Comparison of ENCODE assay signal across 8 cellular contexts in genomic region chr14:90827919-90828610, GRCh38. TPM values are rescaled to one million over a fixed set of nuclear protein-coding genes. Genes with fewer than 3 reads are reported as not detected.
DNase-seq lines count a peak whose midpoint lies in the region; ATAC-seq and TF ChIP-seq lines count a peak whose summit lies in the region.

No MANE protein-coding gene starts in this region.

- H3K27ac ChIP-seq in left lung = peak overlapping the region; percentile 85 to 94

- peaks cover 22% of the 10 kb centered on the region for H3K9me3 Mint-ChIP-seq in dendritic cell treated with granulocyte-macrophage colony-stimulating factor and Interleukin-4, amounts not matched to agents 40 ng/mL and 50 ng/mL, for 4 days

- peaks cover 19% of the 10 kb centered on the region for H3K27me3 Mint-ChIP-seq in dendritic cell treated with granulocyte-macrophage colony-stimulating factor and Interleukin-4, amounts not matched to agents 40 ng/mL and 50 ng/mL, for 4 days

- intact Hi-C loops in dendritic cell treated with granulocyte-macrophage colony-stimulating factor and Interleukin-4, amounts not matched to agents 40 ng/mL and 50 ng/mL, for 4 days (cut with micrococcal nuclease) = loop anchor here (5.0 kb wide), 1 partner anchor 71 kb away; no protein-coding TSS in a partner anchor
- intact Hi-C loops in left lung (cut with DNase I) = no loop called here

- peaks cover 0 to 20% of the 10 kb centered on the region in 2 donors for H3K9me3 ChIP-seq in left lung

- no peaks in the 10 kb centered on the region for H3K27me3 ChIP-seq in left lung

- ATAC-seq in HG03439 (IDR thresholded peaks at IDR 0.05; ENCODE audit: unreplicated experiment) (peak; percentile 95), left lung (peak; percentile 100)

- H3K4me1 Mint-ChIP-seq in dendritic cell treated with granulocyte-macrophage colony-stimulating factor and Interleukin-4, amounts not matched to agents 40 ng/mL and 50 ng/mL, for 4 days (ENCODE audit: low read depth) = peaks cover 28% of the 10 kb centered on the region

- peak; percentile 99 for DNase-seq in AG20443 (ENCODE audit: low spot score)
- peak; percentile 84 for DNase-seq in GM19240 (ENCODE audit: insufficient read length, low spot score)
- peak; percentile 91 for DNase-seq in NCI-H510A treated with DMSO at 0.1 percent for 48 hours (lab: John Stamatoyannopoulos, UW)
- peak; percentile 85 to 86 for DNase-seq in activated CD4-positive, alpha-beta T cell treated with anti-CD3 and anti-CD28 coated beads, Interleukin-2, amount 50 U/mL, for 4 hours
- peak; percentile 94 to 97 for DNase-seq in left lung
- peak; percentile 90 to 92 for DNase-seq in stimulated activated CD4-positive, alpha-beta T cell treated with anti-CD3 and anti-CD28 coated beads, Interleukin-2, amount 100 ng/mL, for 24 hours

- H3K4me3 ChIP-seq in left lung = peak overlapping the region; percentile 16 to 30

- peaks cover 3 to 19% of the 10 kb centered on the region in 2 donors for H3K4me1 ChIP-seq in left lung

- H3K27ac Mint-ChIP-seq in dendritic cell treated with granulocyte-macrophage colony-stimulating factor and Interleukin-4, amounts not matched to agents 40 ng/mL and 50 ng/mL, for 4 days = peak overlapping the region; percentile 95

- peak overlapping the region; percentile 63 for H3K4me3 Mint-ChIP-seq in dendritic cell treated with granulocyte-macrophage colony-stimulating factor and Interleukin-4, amounts not matched to agents 40 ng/mL and 50 ng/mL, for 4 days

- TF ChIP-seq CTCF in left lung (IDR thresholded peaks at IDR 0.05) = no peak

- H3K36me3 Mint-ChIP-seq in dendritic cell treated with granulocyte-macrophage colony-stimulating factor and Interleukin-4, amounts not matched to agents 40 ng/mL and 50 ng/mL, for 4 days (ENCODE audit: low read depth) = peaks cover 6% of the 10 kb centered on the region

- H3K36me3 ChIP-seq in left lung = no peaks in the 10 kb centered on the region

RNA-seq across cellular contexts. Expression of gene TTC7B, which starts 11.8 kb away (rescaled TPM):
- total RNA-seq in left lung = 10 to 100 TPM; 26.8 to 33.1 TPM

Comparison
In these comparisons a context has a peak if more than half of its experiments do, and no peak if none do; other contexts are left out.
1. Peak in every context shown above with its lines: DNase-seq, ATAC-seq, H3K4me3 ChIP-seq and H3K27ac ChIP-seq.